Comparison of ENCODE assay signal across 8 cellular contexts in genomic region chr13:41465215-41465907, GRCh38. TPM values are rescaled to one million over a fixed set of nuclear protein-coding genes. Genes with fewer than 3 reads are reported as not detected.
A peak's percentile ranks its signal among the peaks of the same experiment; 100 is the strongest.
DNase-seq lines count a peak whose midpoint lies in the region; ATAC-seq and TF ChIP-seq lines count a peak whose summit lies in the region.

No MANE protein-coding gene starts in this region.

- no peak overlapping the region for H3K4me3 ChIP-seq in AG09309 (ENCODE audit: control insufficient read depth, low read depth, low read length)
- H3K4me3 ChIP-seq in suprapubic skin = no peak overlapping the region

- no peaks in the 10 kb centered on the region for H3K27me3 ChIP-seq in suprapubic skin

- peaks cover 45% of the 10 kb centered on the region for H3K4me1 ChIP-seq in suprapubic skin

- TF ChIP-seq POLR2A in suprapubic skin (IDR thresholded peaks at IDR 0.05) = no peak

- DNase-seq in AG09309 (ENCODE audit: low read depth) = peak; percentile 37
- DNase-seq in caudate nucleus (lab: John Stamatoyannopoulos, UW) = no peak
- peak; percentile 94 for DNase-seq in natural killer cell treated with Interleukin-12 subunit alpha and Interleukin-12 subunit beta and Interleukin-15 and Interleukin-18, amount 100 ng/mL, for 72 hours (ENCODE audit: low spot score)
- no peak for DNase-seq in suprapubic skin (ENCODE audit: low spot score in 2 of 2)
- no peak for DNase-seq in SHP77 treated with DMSO at 0.1 percent for 48 hours (lab: John Stamatoyannopoulos, UW)

- H3K4me1 Mint-ChIP-seq in natural killer cell treated with Interleukin-12 subunit alpha and Interleukin-12 subunit beta and Interleukin-15 and Interleukin-18, amount 100 ng/mL, for 72 hours (ENCODE audit: low read depth in 2 of 2) = peaks cover 44 to 56% of the 10 kb centered on the region in 2 donors

- no peak for TF ChIP-seq EP300 in suprapubic skin (IDR thresholded peaks at IDR 0.05)

- peak overlapping the region; percentile 88 for H3K4me3 Mint-ChIP-seq in natural killer cell treated with Interleukin-12 subunit alpha and Interleukin-12 subunit beta and Interleukin-15 and Interleukin-18, amount 100 ng/mL, for 72 hours

- H3K27ac Mint-ChIP-seq in natural killer cell treated with Interleukin-12 subunit alpha and Interleukin-12 subunit beta and Interleukin-15 and Interleukin-18, amount 100 ng/mL, for 72 hours = peak overlapping the region; percentile 68 to 97

- H3K27ac ChIP-seq in caudate nucleus (ENCODE audit: low read depth, low read length) (peak overlapping the region; percentile 32), suprapubic skin (peak overlapping the region; percentile 48)

- no peaks in the 10 kb centered on the region for H3K9me3 ChIP-seq in suprapubic skin

- H3K27me3 Mint-ChIP-seq in natural killer cell treated with Interleukin-12 subunit alpha and Interleukin-12 subunit beta and Interleukin-15 and Interleukin-18, amount 100 ng/mL, for 72 hours = no peaks in the 10 kb centered on the region

- peaks cover 4% of the 10 kb centered on the region for H3K9me3 Mint-ChIP-seq in natural killer cell treated with Interleukin-12 subunit alpha and Interleukin-12 subunit beta and Interleukin-15 and Interleukin-18, amount 100 ng/mL, for 72 hours

- ATAC-seq in GM19452 (IDR thresholded peaks at IDR 0.05; ENCODE audit: unreplicated experiment) (peak; percentile 97), HG03565 (IDR thresholded peaks at IDR 0.05; ENCODE audit: unreplicated experiment) (peak; percentile 85)
- peak; percentile 92 for ATAC-seq in activated CD4-positive, CD25-positive, alpha-beta regulatory T cell treated with anti-CD3 and anti-CD28 coated beads, Interleukin-2, amount 50 U/mL, for 24 hours
- ATAC-seq in natural killer cell treated with Interleukin-12 subunit alpha and Interleukin-12 subunit beta and Interleukin-15 and Interleukin-18, amount 100 ng/mL, for 72 hours = peak; percentile 99

- H3K36me3 ChIP-seq in suprapubic skin = peaks cover 26% of the 10 kb centered on the region

- TF ChIP-seq CTCF in AG09309 (IDR thresholded peaks at IDR 0.05; ENCODE audit: control insufficient read depth, insufficient read depth, low read depth, low read length, missing control alignments) (no peak), suprapubic skin (IDR thresholded peaks at IDR 0.05) (no peak)

- peaks cover 19% of the 10 kb centered on the region for H3K36me3 Mint-ChIP-seq in natural killer cell treated with Interleukin-12 subunit alpha and Interleukin-12 subunit beta and Interleukin-15 and Interleukin-18, amount 100 ng/mL, for 72 hours

- WGBS in suprapubic skin = 83% methylated on average over 4 of the region's 4 CpGs

RNA-seq across cellular contexts. Expression of gene RGCC, which starts 8.0 kb away (rescaled TPM):
- total RNA-seq in natural killer cell treated with Interleukin-12 subunit alpha and Interleukin-12 subunit beta and Interleukin-15 and Interleukin-18, amount 100 ng/mL, for 72 hours = 1 to 10 TPM; 6.2 to 9.0 TPM
- total RNA-seq in suprapubic skin = 100 to 1,000 TPM in 2 of 4 donors, 10 to 100 TPM in 2; 65.5 to 145 (median 85.7) TPM

Comparison
In these comparisons a context has a peak if more than half of its experiments do, and no peak if none do; other contexts are left out.
1. DNase-seq: peak in AG09309 (single experiment) and natural killer cell treated with Interleukin-12 subunit alpha and Interleukin-12 subunit beta and Interleukin-15 and Interleukin-18, amount 100 ng/mL, for 72 hours (single experiment); none in caudate nucleus (0 of 61), suprapubic skin (0 of 2) and SHP77 treated with DMSO at 0.1 percent for 48 hours (single experiment).
2. RNA of gene RGCC, which starts 8.0 kb away (total RNA-seq): 65.5 to 145 TPM in suprapubic skin; 6.2 to 9.0 TPM in natural killer cell treated with Interleukin-12 subunit alpha and Interleukin-12 subunit beta and Interleukin-15 and Interleukin-18, amount 100 ng/mL, for 72 hours; every median in the first group is over 4 times any median in the second.
3. Peak in every context shown above with its lines, with median percentiles within 50 percentile points of each other: ATAC-seq.